8 cellular contexts compared by ENCODE assay signal in the genomic region with DNA sequence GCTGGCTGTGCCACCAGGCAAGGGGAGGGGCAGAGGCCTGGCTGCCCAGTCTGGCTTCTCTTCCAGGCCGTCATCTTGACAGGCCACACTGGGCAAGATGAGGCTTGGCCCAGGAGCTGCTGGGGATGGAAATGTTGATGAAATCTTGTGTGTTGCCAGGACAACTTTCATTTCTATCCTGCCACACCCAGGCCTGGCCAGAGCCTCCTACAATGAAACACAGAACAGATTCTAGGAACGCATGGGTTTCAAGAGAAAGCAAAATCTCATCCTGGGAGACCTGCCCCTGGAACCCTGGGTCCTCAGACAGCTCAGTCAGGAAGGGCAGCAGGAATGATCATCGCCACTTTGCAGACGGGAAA. TPM values are rescaled to one million over a fixed set of nuclear protein-coding genes. Genes with fewer than 3 reads are reported as not detected.
A peak's percentile ranks its signal among the peaks of the same experiment; 100 is the strongest.
DNase-seq lines count a peak whose midpoint lies in the region; ATAC-seq and TF ChIP-seq lines count a peak whose summit lies in the region.

No MANE protein-coding gene starts in this region.

- intact Hi-C loops in Right ventricle myocardium inferior (cut with DNase I) = no loop called here
- intact Hi-C loops in psoas muscle (cut with DNase I) = no loop called here

- no peak for TF ChIP-seq CTCF in HFF-Myc (IDR thresholded peaks at IDR 0.05; ENCODE audit: low read depth, low read length, missing control alignments)
- TF ChIP-seq CTCF in WTC11 (IDR thresholded peaks at IDR 0.05) = no peak
- TF ChIP-seq CTCF in psoas muscle (IDR thresholded peaks at IDR 0.05) = no peak

- no peaks in the 10 kb centered on the region for H3K9me3 Mint-ChIP-seq in WTC11

- CTCF ChIA-PET in WTC11 (lab: Charles Lee) = interaction anchor here (1.0 to 6.4 kb wide), 11 partner anchors 9 to 254 kb away, joined by 3 to 99 read pairs (median 7); a partner anchor contains a TSS

- H3K27ac Mint-ChIP-seq in WTC11 = peak overlapping the region; percentile 87

- POLR2A ChIA-PET in WTC11 (lab: Charles Lee) = interaction anchor here (4.0 to 4.4 kb wide), 2 partner anchors 9 to 22 kb away, joined by 75 to 82 read pairs; a partner anchor contains a TSS

- H3K4me1 ChIP-seq in psoas muscle = peaks cover 29% of the 10 kb centered on the region

- H3K27ac ChIP-seq in psoas muscle = peak overlapping the region; percentile 82

- WGBS in psoas muscle, 3 donors = 11 to 18% (median 13%) methylated on average over 4 of the region's 4 CpGs

- H3K4me3 ChIP-seq in HFF-Myc (replicated peaks; ENCODE audit: low read depth, low read length) = peak overlapping the region; percentile 24; the same call in 1 of the 2 replicates
- peak overlapping the region; percentile 44 for H3K4me3 ChIP-seq in psoas muscle

- H3K4me3 Mint-ChIP-seq in WTC11 = no peak overlapping the region

- H3K36me3 Mint-ChIP-seq in WTC11 = peaks cover 3% of the 10 kb centered on the region; the same call in 1 of the 2 replicates

- H3K36me3 ChIP-seq in psoas muscle (ENCODE audit: insufficient read depth in 1 of 2, low read depth in 1 of 2) = peaks cover 0 to 35% of the 10 kb centered on the region in 2 donors

- DNase-seq in HFF-Myc (ENCODE audit: extremely low read depth, low read depth) (no peak), WTC11 (ENCODE audit: low spot score) (no peak), Right ventricle myocardium inferior (ENCODE audit: missing footprints) (peak; percentile 86), psoas muscle (peak; percentile 80 to 92), NOMO-1 treated with dmso at 0.1 percent for 144 hours (lab: John Stamatoyannopoulos, UW; ENCODE audit: unreplicated experiment) (no peak), NCI-H146 treated with DMSO at 0.1 percent for 48 hours (lab: John Stamatoyannopoulos, UW; ENCODE audit: unreplicated experiment) (no peak)

- no peaks in the 10 kb centered on the region for H3K9me3 ChIP-seq in psoas muscle

- ATAC-seq in WTC11 (no peak), Right ventricle myocardium inferior (peak; percentile 84), psoas muscle (peak; percentile 69 to 85 (median 80)), HG03039 (IDR thresholded peaks at IDR 0.05; ENCODE audit: unreplicated experiment) (no peak), GM21723 (IDR thresholded peaks at IDR 0.05; ENCODE audit: unreplicated experiment) (no peak)

- H3K27me3 Mint-ChIP-seq in WTC11 (ENCODE audit: low read depth) = no peaks in the 10 kb centered on the region

- H3K4me1 Mint-ChIP-seq in WTC11 = peaks cover 29% of the 10 kb centered on the region

- no peaks in the 10 kb centered on the region for H3K27me3 ChIP-seq in psoas muscle (ENCODE audit: insufficient read depth in 3 of 3, low read length in 2 of 3)

TF ChIP-seq in WTC11, 78 proteins besides CTCF, POLR2A, EP300 and RAD21:
- no peak for TF ChIP-seq CREM (CRISPR knock-in tag; IDR thresholded peaks at IDR 0.05)
- no peak for TF ChIP-seq ATF1 (CRISPR knock-in tag; IDR thresholded peaks at IDR 0.05)
- TF ChIP-seq ZNF121 (CRISPR knock-in tag; IDR thresholded peaks at IDR 0.05) = no peak
- TF ChIP-seq, protein P1, sequence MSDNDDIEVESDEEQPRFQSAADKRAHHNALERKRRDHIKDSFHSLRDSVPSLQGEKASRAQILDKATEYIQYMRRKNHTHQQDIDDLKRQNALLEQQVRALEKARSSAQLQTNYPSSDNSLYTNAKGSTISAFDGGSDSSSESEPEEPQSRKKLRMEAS (CRISPR knock-in tag; IDR thresholded peaks at IDR 0.05) = no peak
- no peak for TF ChIP-seq MXD4 (CRISPR knock-in tag; IDR thresholded peaks at IDR 0.05; ENCODE audit: borderline replicate concordance)
- TF ChIP-seq ESRRA (CRISPR knock-in tag; IDR thresholded peaks at IDR 0.05; ENCODE audit: borderline replicate concordance) = no peak
- TF ChIP-seq, protein P2, sequence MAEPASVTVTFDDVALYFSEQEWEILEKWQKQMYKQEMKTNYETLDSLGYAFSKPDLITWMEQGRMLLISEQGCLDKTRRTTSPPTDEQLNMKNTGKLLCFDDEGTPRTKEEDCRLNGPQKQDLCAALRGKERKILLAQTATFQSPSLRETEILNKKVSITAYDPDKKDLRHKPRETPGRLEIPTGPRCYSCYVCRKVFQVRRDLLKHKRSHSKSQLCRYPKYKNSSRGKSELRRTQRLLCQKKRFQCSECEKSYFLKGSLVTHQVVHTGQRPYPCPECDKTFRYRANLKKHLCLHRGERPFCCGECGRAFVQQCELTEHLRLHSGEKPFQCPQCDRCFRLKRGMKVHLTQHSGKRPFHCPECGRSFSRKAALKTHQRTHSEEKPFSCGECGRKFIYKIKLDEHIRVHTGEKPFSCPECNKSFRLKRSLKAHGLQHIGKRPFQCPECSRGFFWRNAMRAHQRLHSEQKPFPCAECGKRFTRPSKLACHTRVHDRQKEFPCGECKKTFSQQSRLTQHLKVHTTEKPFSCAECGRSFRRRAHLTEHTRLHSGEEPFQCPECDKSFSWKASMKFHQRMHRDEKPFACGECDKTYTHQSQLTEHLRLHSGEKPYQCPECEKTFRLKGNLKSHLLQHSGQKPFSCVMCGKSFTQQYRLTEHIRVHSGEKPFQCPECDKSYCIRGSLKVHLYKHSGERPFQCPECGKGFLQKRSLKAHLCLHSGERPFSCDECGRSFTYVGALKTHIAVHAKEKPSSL (CRISPR knock-in tag; conservative IDR thresholded peaks at IDR 0.05) = no peak
- TF ChIP-seq TCF7 (CRISPR knock-in tag; IDR thresholded peaks at IDR 0.05; ENCODE audit: low read depth) = no peak
- TF ChIP-seq RORB (CRISPR knock-in tag; IDR thresholded peaks at IDR 0.05) = no peak
- no peak for TF ChIP-seq FOXP1 (CRISPR knock-in tag; IDR thresholded peaks at IDR 0.05; ENCODE audit: borderline replicate concordance)
- TF ChIP-seq NR1H2 (CRISPR knock-in tag; IDR thresholded peaks at IDR 0.05) = no peak

RNA-seq across cellular contexts. Expression of a gene that starts 9.3 kb away (rescaled TPM):
- total RNA-seq in WTC11 (2021) (11.9 to 16.1 TPM (median 12.2 TPM) in 3 replicates), Right ventricle myocardium inferior (9.0 TPM), psoas muscle (10 to 100 TPM; 13.7 to 47.1 (median 33.4) TPM)
- 10 to 100 TPM in 2 of 3 donors, 1 to 10 TPM in 1; 8.2 to 69.5 (median 62.7) TPM for polyA plus RNA-seq in psoas muscle

RNA-seq across cellular contexts. Expression of a gene that starts 22.7 kb away (rescaled TPM):
- 29.6 to 36.9 TPM (median 35.2 TPM) in 3 replicates for total RNA-seq in WTC11 (2021)
- 33.1 TPM for total RNA-seq in Right ventricle myocardium inferior
- total RNA-seq in psoas muscle = 10 to 100 TPM; 21.3 to 52.2 (median 31.5) TPM
- 100 to 1,000 TPM in 1 of 3 donors, 10 to 100 TPM in 1, 1 to 10 TPM in 1; 9.5 to 127 (median 22.0) TPM for polyA plus RNA-seq in psoas muscle

RNA-seq across cellular contexts. Expression of a gene that starts 35.5 kb away (rescaled TPM):
- total RNA-seq in WTC11 (2021) = 12.7 to 21.0 TPM (median 21.0 TPM) in 3 replicates
- total RNA-seq in Right ventricle myocardium inferior = 6.7 TPM
- 1 to 10 TPM; 3.9 to 8.2 (median 5.1) TPM for total RNA-seq in psoas muscle
- 1 to 10 TPM; 2.7 to 5.2 (median 4.4) TPM for polyA plus RNA-seq in psoas muscle

RNA-seq across cellular contexts. Expression of a gene that starts 38.6 kb away (rescaled TPM):
- total RNA-seq in WTC11 (2021) (45.9 to 55.8 TPM (median 55.8 TPM) in 3 replicates), Right ventricle myocardium inferior (200 TPM), psoas muscle (100 to 1,000 TPM in 2 of 4 donors, 10 to 100 TPM in 2; 69.8 to 217 (median 122) TPM)
- 100 to 1,000 TPM in 2 of 3 donors, 10 to 100 TPM in 1; 57.0 to 171 (median 170) TPM for polyA plus RNA-seq in psoas muscle

RNA-seq across cellular contexts. Expression of a gene that starts 50.7 kb away (rescaled TPM):
- total RNA-seq in WTC11 (2021) (5.3 to 7.9 TPM (median 7.3 TPM) in 3 replicates), Right ventricle myocardium inferior (13.7 TPM), psoas muscle (1 to 10 TPM; 5.4 to 6.5 (median 6.0) TPM)
- 1 to 10 TPM; 1.8 to 2.4 (median 2.3) TPM for polyA plus RNA-seq in psoas muscle

Comparison
In these comparisons a context has a peak if more than half of its experiments do, and no peak if none do; other contexts are left out.
1. DNase-seq: peak in Right ventricle myocardium inferior (single experiment) and psoas muscle (2 of 2); none in HFF-Myc (single experiment), WTC11 (single experiment), NOMO-1 treated with dmso at 0.1 percent for 144 hours (single experiment) and NCI-H146 treated with DMSO at 0.1 percent for 48 hours (single experiment).
2. ATAC-seq: peak in Right ventricle myocardium inferior (single experiment) and psoas muscle (4 of 4); none in WTC11 (single experiment), HG03039 (single experiment) and GM21723 (single experiment).